In genomic region chr4:189802884-189803283, GRCh38 we compare ENCODE assay signal across 1 cellular context.
TF ChIP-seq lines count a peak whose summit lies in the region.

No MANE protein-coding gene starts in this region.

TF ChIP-seq in K562, 482 proteins besides CTCF, POLR2A, EP300 and RAD21 (continued from another document):
- 0 out of 2 replicates have a peak, but pooled peaks have one; percentile 19 for TF ChIP-seq DEAF1 (CRISPR knock-in tag; IDR thresholded peaks at IDR 0.05)
- peak; percentile 21; the same call in 1 of the 2 replicates for TF ChIP-seq ATF3 (IDR thresholded peaks at IDR 0.05)
- TF ChIP-seq ATF3 (CRISPR knock-in tag; conservative IDR thresholded peaks at IDR 0.05) = no peak
- no peak for TF ChIP-seq BACH1 (tag; IDR thresholded peaks at IDR 0.05)
- peak; percentile 55 for TF ChIP-seq CEBPB (tag; IDR thresholded peaks at IDR 0.05)
- no peak for TF ChIP-seq L3MBTL2 (IDR thresholded peaks at IDR 0.05)
- TF ChIP-seq MXD1 (CRISPR knock-in tag; IDR thresholded peaks at IDR 0.05; ENCODE audit: borderline replicate concordance, poor library complexity, severe bottlenecking) = no peak
- no peak for TF ChIP-seq POLR3G (IDR thresholded peaks at IDR 0.05; ENCODE audit: extremely low read depth, insufficient read length, insufficient replicate concordance)
- TF ChIP-seq CEBPG (CRISPR knock-in tag; IDR thresholded peaks at IDR 0.05) = no peak
- TF ChIP-seq CEBPG (tag; conservative IDR thresholded peaks at IDR 0.05 in 1 of 2, IDR thresholded peaks at IDR 0.05 in 1 of 2) = peak; percentile 65 to 73
TF ChIP-seq in K562: peak in this region for 4.
